Comparison of ENCODE assay signal across 1 cellular context in the genomic region with DNA sequence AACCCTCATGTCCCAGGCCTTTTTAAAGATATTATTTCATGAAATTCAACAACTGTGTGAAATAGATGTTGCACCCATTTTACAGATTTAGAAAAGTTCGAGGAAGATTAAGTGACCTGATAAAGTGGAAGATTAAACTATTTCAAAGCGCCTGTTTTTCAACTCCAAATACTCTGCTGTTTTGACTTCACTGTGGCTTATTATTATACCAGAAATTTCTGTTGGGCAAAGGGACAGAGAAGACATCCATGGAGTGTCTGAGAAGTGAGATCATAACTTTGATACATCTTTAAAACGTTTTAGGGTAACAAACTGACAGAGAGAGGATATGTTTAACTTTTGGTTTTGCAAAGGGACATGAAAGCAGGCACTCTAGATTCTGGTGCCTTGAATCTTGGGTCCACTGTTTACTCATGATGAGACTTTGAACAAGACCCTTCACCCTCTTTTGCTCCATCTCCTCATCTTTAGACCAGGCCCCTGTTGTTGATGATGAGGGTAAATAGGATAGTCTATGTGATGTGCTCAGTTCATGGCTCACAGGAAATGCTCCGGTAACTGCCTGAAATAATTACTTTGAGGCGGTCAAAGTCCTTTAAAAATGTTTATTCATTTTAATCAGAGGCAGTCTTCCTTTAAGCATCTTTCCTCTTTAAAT.
TF ChIP-seq lines count a peak whose summit lies in the region.

No MANE protein-coding gene starts in this region.

TF ChIP-seq in HepG2, 621 proteins besides CTCF, POLR2A, EP300 and RAD21 (continued from another document and continues in another):
- TF ChIP-seq, protein P1, sequence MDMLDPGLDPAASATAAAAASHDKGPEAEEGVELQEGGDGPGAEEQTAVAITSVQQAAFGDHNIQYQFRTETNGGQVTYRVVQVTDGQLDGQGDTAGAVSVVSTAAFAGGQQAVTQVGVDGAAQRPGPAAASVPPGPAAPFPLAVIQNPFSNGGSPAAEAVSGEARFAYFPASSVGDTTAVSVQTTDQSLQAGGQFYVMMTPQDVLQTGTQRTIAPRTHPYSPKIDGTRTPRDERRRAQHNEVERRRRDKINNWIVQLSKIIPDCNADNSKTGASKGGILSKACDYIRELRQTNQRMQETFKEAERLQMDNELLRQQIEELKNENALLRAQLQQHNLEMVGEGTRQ (IDR thresholded peaks at IDR 0.05; ENCODE audit: low read depth, low read length), result no peak
- TF ChIP-seq, protein P1 (CRISPR knock-in tag; IDR thresholded peaks at IDR 0.05; ENCODE audit: borderline replicate concordance), result no peak
- TF ChIP-seq ZNF274 (CRISPR knock-in tag; IDR thresholded peaks at IDR 0.05), result no peak
- peak; percentile 54 for TF ChIP-seq RARA (CRISPR knock-in tag; IDR thresholded peaks at IDR 0.05)
- TF ChIP-seq ZNF790 (CRISPR knock-in tag; IDR thresholded peaks at IDR 0.05; ENCODE audit: borderline replicate concordance), result no peak
- TF ChIP-seq ZNF556 (CRISPR knock-in tag; IDR thresholded peaks at IDR 0.05; ENCODE audit: borderline replicate concordance), result no peak
- TF ChIP-seq, protein P2, sequence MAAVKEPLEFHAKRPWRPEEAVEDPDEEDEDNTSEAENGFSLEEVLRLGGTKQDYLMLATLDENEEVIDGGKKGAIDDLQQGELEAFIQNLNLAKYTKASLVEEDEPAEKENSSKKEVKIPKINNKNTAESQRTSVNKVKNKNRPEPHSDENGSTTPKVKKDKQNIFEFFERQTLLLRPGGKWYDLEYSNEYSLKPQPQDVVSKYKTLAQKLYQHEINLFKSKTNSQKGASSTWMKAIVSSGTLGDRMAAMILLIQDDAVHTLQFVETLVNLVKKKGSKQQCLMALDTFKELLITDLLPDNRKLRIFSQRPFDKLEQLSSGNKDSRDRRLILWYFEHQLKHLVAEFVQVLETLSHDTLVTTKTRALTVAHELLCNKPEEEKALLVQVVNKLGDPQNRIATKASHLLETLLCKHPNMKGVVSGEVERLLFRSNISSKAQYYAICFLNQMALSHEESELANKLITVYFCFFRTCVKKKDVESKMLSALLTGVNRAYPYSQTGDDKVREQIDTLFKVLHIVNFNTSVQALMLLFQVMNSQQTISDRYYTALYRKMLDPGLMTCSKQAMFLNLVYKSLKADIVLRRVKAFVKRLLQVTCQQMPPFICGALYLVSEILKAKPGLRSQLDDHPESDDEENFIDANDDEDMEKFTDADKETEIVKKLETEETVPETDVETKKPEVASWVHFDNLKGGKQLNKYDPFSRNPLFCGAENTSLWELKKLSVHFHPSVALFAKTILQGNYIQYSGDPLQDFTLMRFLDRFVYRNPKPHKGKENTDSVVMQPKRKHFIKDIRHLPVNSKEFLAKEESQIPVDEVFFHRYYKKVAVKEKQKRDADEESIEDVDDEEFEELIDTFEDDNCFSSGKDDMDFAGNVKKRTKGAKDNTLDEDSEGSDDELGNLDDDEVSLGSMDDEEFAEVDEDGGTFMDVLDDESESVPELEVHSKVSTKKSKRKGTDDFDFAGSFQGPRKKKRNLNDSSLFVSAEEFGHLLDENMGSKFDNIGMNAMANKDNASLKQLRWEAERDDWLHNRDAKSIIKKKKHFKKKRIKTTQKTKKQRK (IDR thresholded peaks at IDR 0.05; ENCODE audit: low read length), result no peak
- no peak for TF ChIP-seq ZBTB8A (CRISPR knock-in tag; IDR thresholded peaks at IDR 0.05; ENCODE audit: borderline replicate concordance, low read depth)
- TF ChIP-seq, protein P3, sequence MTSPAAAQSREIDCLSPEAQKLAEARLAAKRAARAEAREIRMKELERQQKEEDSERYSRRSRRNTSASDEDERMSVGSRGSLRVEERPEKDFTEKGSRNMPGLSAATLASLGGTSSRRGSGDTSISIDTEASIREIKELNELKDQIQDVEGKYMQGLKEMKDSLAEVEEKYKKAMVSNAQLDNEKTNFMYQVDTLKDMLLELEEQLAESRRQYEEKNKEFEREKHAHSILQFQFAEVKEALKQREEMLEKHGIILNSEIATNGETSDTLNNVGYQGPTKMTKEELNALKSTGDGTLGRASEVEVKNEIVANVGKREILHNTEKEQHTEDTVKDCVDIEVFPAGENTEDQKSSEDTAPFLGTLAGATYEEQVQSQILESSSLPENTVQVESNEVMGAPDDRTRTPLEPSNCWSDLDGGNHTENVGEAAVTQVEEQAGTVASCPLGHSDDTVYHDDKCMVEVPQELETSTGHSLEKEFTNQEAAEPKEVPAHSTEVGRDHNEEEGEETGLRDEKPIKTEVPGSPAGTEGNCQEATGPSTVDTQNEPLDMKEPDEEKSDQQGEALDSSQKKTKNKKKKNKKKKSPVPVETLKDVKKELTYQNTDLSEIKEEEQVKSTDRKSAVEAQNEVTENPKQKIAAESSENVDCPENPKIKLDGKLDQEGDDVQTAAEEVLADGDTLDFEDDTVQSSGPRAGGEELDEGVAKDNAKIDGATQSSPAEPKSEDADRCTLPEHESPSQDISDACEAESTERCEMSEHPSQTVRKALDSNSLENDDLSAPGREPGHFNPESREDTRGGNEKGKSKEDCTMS (CRISPR knock-in tag; conservative IDR thresholded peaks at IDR 0.05), result no peak
- peak; percentile 32; the same call in 1 of the 2 replicates for TF ChIP-seq BCL6 (CRISPR knock-in tag; IDR thresholded peaks at IDR 0.05)
- TF ChIP-seq, protein P4, sequence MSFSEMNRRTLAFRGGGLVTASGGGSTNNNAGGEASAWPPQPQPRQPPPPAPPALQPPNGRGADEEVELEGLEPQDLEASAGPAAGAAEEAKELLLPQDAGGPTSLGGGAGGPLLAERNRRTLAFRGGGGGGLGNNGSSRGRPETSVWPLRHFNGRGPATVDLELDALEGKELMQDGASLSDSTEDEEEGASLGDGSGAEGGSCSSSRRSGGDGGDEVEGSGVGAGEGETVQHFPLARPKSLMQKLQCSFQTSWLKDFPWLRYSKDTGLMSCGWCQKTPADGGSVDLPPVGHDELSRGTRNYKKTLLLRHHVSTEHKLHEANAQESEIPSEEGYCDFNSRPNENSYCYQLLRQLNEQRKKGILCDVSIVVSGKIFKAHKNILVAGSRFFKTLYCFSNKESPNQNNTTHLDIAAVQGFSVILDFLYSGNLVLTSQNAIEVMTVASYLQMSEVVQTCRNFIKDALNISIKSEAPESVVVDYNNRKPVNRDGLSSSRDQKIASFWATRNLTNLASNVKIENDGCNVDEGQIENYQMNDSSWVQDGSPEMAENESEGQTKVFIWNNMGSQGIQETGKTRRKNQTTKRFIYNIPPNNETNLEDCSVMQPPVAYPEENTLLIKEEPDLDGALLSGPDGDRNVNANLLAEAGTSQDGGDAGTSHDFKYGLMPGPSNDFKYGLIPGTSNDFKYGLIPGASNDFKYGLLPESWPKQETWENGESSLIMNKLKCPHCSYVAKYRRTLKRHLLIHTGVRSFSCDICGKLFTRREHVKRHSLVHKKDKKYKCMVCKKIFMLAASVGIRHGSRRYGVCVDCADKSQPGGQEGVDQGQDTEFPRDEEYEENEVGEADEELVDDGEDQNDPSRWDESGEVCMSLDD (CRISPR knock-in tag; IDR thresholded peaks at IDR 0.05; ENCODE audit: borderline replicate concordance), result no peak
- TF ChIP-seq, protein P5, sequence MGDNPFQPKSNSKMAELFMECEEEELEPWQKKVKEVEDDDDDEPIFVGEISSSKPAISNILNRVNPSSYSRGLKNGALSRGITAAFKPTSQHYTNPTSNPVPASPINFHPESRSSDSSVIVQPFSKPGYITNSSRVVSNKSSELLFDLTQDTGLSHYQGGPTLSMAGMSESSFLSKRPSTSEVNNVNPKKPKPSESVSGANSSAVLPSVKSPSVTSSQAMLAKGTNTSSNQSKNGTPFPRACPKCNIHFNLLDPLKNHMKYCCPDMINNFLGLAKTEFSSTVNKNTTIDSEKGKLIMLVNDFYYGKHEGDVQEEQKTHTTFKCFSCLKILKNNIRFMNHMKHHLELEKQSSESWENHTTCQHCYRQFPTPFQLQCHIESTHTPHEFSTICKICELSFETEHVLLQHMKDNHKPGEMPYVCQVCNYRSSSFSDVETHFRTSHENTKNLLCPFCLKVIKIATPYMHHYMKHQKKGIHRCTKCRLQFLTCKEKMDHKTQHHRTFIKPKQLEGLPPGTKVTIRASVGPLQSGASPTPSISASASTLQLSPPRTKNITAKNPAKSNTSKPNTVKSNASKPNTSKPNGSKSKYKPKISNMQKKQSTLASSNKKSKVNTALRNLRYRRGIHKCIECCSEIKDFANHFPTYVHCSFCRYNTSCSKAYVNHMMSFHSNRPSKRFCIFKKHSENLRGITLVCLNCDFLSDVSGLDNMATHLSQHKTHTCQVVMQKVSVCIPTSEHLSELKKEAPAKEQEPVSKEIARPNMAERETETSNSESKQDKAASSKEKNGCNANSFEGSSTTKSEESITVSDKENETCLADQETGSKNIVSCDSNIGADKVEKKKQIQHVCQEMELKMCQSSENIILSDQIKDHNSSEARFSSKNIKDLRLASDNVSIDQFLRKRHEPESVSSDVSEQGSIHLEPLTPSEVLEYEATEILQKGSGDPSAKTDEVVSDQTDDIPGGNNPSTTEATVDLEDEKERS (CRISPR knock-in tag; IDR thresholded peaks at IDR 0.05), result no peak
- no peak for TF ChIP-seq TBX3 (IDR thresholded peaks at IDR 0.05; ENCODE audit: borderline replicate concordance)
- peak; percentile 88; the same call in 1 of the 2 replicates for TF ChIP-seq RXRB (CRISPR knock-in tag; IDR thresholded peaks at IDR 0.05; ENCODE audit: borderline replicate concordance)
- no peak for TF ChIP-seq ZNF431 (CRISPR knock-in tag; IDR thresholded peaks at IDR 0.05; ENCODE audit: borderline replicate concordance, low read depth)
- TF ChIP-seq HDAC1 (CRISPR knock-in tag; IDR thresholded peaks at IDR 0.05), result peak; percentile 63; the same call in 1 of the 2 replicates
- TF ChIP-seq ZNF296 (CRISPR knock-in tag; conservative IDR thresholded peaks at IDR 0.05), result no peak
- TF ChIP-seq NAIF1 (CRISPR knock-in tag; IDR thresholded peaks at IDR 0.05; ENCODE audit: borderline replicate concordance), result no peak
- TF ChIP-seq ZNF20 (CRISPR knock-in tag; IDR thresholded peaks at IDR 0.05), result no peak
- TF ChIP-seq, protein P6, sequence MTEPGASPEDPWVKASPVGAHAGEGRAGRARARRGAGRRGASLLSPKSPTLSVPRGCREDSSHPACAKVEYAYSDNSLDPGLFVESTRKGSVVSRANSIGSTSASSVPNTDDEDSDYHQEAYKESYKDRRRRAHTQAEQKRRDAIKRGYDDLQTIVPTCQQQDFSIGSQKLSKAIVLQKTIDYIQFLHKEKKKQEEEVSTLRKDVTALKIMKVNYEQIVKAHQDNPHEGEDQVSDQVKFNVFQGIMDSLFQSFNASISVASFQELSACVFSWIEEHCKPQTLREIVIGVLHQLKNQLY (CRISPR knock-in tag; IDR thresholded peaks at IDR 0.05), result peak; percentile 66; the same call in 1 of the 2 replicates
- no peak for TF ChIP-seq ZNF530 (CRISPR knock-in tag; IDR thresholded peaks at IDR 0.05; ENCODE audit: low read depth)
- TF ChIP-seq REPIN1 (CRISPR knock-in tag; IDR thresholded peaks at IDR 0.05; ENCODE audit: borderline replicate concordance, low read depth), result no peak
- TF ChIP-seq CCAR2 (optimal IDR thresholded peaks at IDR 0.05; ENCODE audit: low read depth, low read length), result no peak
- TF ChIP-seq SRSF4 (IDR thresholded peaks at IDR 0.05; ENCODE audit: low read depth, low read length, poor library complexity, severe bottlenecking), result no peak
- no peak for TF ChIP-seq ZNF24 (IDR thresholded peaks at IDR 0.05)
- TF ChIP-seq ZFX (CRISPR knock-in tag; IDR thresholded peaks at IDR 0.05; ENCODE audit: low read depth), result peak; percentile 32; the same call in 1 of the 2 replicates
- no peak for TF ChIP-seq FOSL1 (CRISPR knock-in tag; IDR thresholded peaks at IDR 0.05; ENCODE audit: borderline replicate concordance)
- TF ChIP-seq, protein P7, sequence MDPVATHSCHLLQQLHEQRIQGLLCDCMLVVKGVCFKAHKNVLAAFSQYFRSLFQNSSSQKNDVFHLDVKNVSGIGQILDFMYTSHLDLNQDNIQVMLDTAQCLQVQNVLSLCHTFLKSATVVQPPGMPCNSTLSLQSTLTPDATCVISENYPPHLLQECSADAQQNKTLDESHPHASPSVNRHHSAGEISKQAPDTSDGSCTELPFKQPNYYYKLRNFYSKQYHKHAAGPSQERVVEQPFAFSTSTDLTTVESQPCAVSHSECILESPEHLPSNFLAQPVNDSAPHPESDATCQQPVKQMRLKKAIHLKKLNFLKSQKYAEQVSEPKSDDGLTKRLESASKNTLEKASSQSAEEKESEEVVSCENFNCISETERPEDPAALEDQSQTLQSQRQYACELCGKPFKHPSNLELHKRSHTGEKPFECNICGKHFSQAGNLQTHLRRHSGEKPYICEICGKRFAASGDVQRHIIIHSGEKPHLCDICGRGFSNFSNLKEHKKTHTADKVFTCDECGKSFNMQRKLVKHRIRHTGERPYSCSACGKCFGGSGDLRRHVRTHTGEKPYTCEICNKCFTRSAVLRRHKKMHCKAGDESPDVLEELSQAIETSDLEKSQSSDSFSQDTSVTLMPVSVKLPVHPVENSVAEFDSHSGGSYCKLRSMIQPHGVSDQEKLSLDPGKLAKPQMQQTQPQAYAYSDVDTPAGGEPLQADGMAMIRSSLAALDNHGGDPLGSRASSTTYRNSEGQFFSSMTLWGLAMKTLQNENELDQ (CRISPR knock-in tag; IDR thresholded peaks at IDR 0.05; ENCODE audit: borderline replicate concordance), result no peak
- peak; percentile 99 for TF ChIP-seq PPARG (CRISPR knock-in tag; conservative IDR thresholded peaks at IDR 0.05)
- no peak for TF ChIP-seq FIP1L1 (IDR thresholded peaks at IDR 0.05; ENCODE audit: borderline replicate concordance, insufficient read depth, low read depth, low read length)
- TF ChIP-seq ZNF782 (CRISPR knock-in tag; IDR thresholded peaks at IDR 0.05; ENCODE audit: borderline replicate concordance), result no peak
- no peak for TF ChIP-seq KMT2A (CRISPR knock-in tag; IDR thresholded peaks at IDR 0.05)
- TF ChIP-seq, protein P8, sequence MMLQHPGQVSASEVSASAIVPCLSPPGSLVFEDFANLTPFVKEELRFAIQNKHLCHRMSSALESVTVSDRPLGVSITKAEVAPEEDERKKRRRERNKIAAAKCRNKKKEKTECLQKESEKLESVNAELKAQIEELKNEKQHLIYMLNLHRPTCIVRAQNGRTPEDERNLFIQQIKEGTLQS (CRISPR knock-in tag; IDR thresholded peaks at IDR 0.05), result no peak
- peak; percentile 82; the same call in 1 of the 2 replicates for TF ChIP-seq ETV5 (CRISPR knock-in tag; IDR thresholded peaks at IDR 0.05; ENCODE audit: borderline replicate concordance)
- TF ChIP-seq LCORL (IDR thresholded peaks at IDR 0.05), result no peak
- TF ChIP-seq LCORL (CRISPR knock-in tag; IDR thresholded peaks at IDR 0.05), result peak; percentile 82
- TF ChIP-seq, protein P9, sequence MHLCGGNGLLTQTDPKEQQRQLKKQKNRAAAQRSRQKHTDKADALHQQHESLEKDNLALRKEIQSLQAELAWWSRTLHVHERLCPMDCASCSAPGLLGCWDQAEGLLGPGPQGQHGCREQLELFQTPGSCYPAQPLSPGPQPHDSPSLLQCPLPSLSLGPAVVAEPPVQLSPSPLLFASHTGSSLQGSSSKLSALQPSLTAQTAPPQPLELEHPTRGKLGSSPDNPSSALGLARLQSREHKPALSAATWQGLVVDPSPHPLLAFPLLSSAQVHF (CRISPR knock-in tag; IDR thresholded peaks at IDR 0.05), result no peak
- no peak for TF ChIP-seq KLF12 (CRISPR knock-in tag; IDR thresholded peaks at IDR 0.05; ENCODE audit: borderline replicate concordance)
- no peak for TF ChIP-seq IKZF4 (CRISPR knock-in tag; IDR thresholded peaks at IDR 0.05; ENCODE audit: borderline replicate concordance, low read depth, not compliant biosample characterization)
- peak; percentile 69 for TF ChIP-seq ERF (CRISPR knock-in tag; IDR thresholded peaks at IDR 0.05)
- TF ChIP-seq THAP11 (CRISPR knock-in tag; IDR thresholded peaks at IDR 0.05), result no peak
